ENCODE assay signal across 29 cellular contexts in genomic region chr3:151034303-151034702, GRCh38.
"Had no signal": no experiment of that assay in that cellular context is flagged by ENCODE, and none has a peak within 500 bp of the region (broad histone marks: within the 10 kb centered on the region; RNA-seq: fewer than 3 reads in every experiment).

No MANE protein-coding gene starts in this region.

- H3K36me3 Mint-ChIP-seq: activated naive CD8-positive, alpha-beta T cell; brain; T-cell had no signal

- H3K27ac ChIP-seq: KMS-11, SK-N-MC had no signal

- H3K9me3 Mint-ChIP-seq: activated CD4-positive, alpha-beta memory T cell treated with anti-CD3 and anti-CD28 coated beads, Interleukin-2, amount 10 ng/mL, durations not matched to agents 7 days and 5 days; activated naive CD4-positive, alpha-beta T cell treated with anti-CD3 and anti-CD28 coated beads for 36 hours; brain; central memory CD8-positive, alpha-beta T cell; T-cell had no signal

- ATAC-seq: activated CD4-positive, alpha-beta T cell treated with anti-CD3 and anti-CD28 coated beads for 36 hours; Right ventricle myocardium inferior; T-cell had no signal

- H3K9me3 ChIP-seq: MG63 had no signal

- H3K36me3 ChIP-seq: MG63 had no signal

- H3K27me3 Mint-ChIP-seq: activated CD4-positive, alpha-beta T cell treated with anti-CD3 and anti-CD28 coated beads for 36 hours; activated naive CD8-positive, alpha-beta T cell; brain; central memory CD8-positive, alpha-beta T cell had no signal

- H3K9ac ChIP-seq: KMS-11 had no signal

- H3K4me2 ChIP-seq: KMS-11 had no signal

- H3K4me1 Mint-ChIP-seq: activated CD4-positive, alpha-beta memory T cell treated with anti-CD3 and anti-CD28 coated beads, Interleukin-2, amount 10 ng/mL, durations not matched to agents 7 days and 5 days; activated CD4-positive, alpha-beta T cell treated with anti-CD3 and anti-CD28 coated beads for 36 hours; brain; central memory CD8-positive, alpha-beta T cell; T-cell had no signal

- H3K4me3 Mint-ChIP-seq: activated CD4-positive, alpha-beta memory T cell treated with anti-CD3 and anti-CD28 coated beads, Interleukin-2, amount 10 ng/mL, durations not matched to agents 7 days and 5 days; activated CD4-positive, alpha-beta T cell treated with anti-CD3 and anti-CD28 coated beads for 36 hours; activated naive CD4-positive, alpha-beta T cell treated with anti-CD3 and anti-CD28 coated beads for 36 hours; activated naive CD8-positive, alpha-beta T cell; brain; central memory CD8-positive, alpha-beta T cell; T-cell had no signal

- H3K27ac Mint-ChIP-seq: activated CD4-positive, alpha-beta memory T cell treated with anti-CD3 and anti-CD28 coated beads, Interleukin-2, amount 10 ng/mL, durations not matched to agents 7 days and 5 days; activated CD4-positive, alpha-beta T cell treated with anti-CD3 and anti-CD28 coated beads for 36 hours; activated naive CD4-positive, alpha-beta T cell treated with anti-CD3 and anti-CD28 coated beads for 36 hours; activated naive CD8-positive, alpha-beta T cell; brain; T-cell had no signal

- H3K27me3 ChIP-seq: MG63 had no signal

- DNase-seq: activated CD4-positive, alpha-beta memory T cell treated with anti-CD3 and anti-CD28 coated beads, Interleukin-2, amount 10 ng/mL, durations not matched to agents 7 days and 5 days; activated CD4-positive, alpha-beta T cell treated with anti-CD3 and anti-CD28 coated beads for 36 hours; activated CD4-positive, alpha-beta T cell treated with anti-CD3 and anti-CD28 coated beads, Interleukin-2, amount 50 U/mL, for 1 hour; activated CD4-positive, CD25-positive, alpha-beta regulatory T cell; activated effector memory CD4-positive, alpha-beta T cell treated with anti-CD3 and anti-CD28 coated beads, Interleukin-2, amount 50 U/mL, for 16 hours; activated naive CD4-positive, alpha-beta T cell treated with anti-CD3 and anti-CD28 coated beads for 36 hours; amygdala; MG63; NCI-H1048; NCI-H1417; NCI-H1930; NCI-H2171; NCI-H2227 treated with DMSO at 0.1 percent for 48 hours; NCI-H446 treated with DMSO at 0.1 percent for 48 hours; NCI-H524 treated with DMSO at 0.1 percent for 48 hours; NCI-H774; OCI-M1; RPMI8226; T-cell; T-helper 2 cell; T1000 had no signal

- FAIRE-seq: astrocyte, TTC549 had no signal

- H3K4me3 ChIP-seq: MG63, SK-N-MC had no signal
